1 cellular context compared by ENCODE assay signal in the genomic region with DNA sequence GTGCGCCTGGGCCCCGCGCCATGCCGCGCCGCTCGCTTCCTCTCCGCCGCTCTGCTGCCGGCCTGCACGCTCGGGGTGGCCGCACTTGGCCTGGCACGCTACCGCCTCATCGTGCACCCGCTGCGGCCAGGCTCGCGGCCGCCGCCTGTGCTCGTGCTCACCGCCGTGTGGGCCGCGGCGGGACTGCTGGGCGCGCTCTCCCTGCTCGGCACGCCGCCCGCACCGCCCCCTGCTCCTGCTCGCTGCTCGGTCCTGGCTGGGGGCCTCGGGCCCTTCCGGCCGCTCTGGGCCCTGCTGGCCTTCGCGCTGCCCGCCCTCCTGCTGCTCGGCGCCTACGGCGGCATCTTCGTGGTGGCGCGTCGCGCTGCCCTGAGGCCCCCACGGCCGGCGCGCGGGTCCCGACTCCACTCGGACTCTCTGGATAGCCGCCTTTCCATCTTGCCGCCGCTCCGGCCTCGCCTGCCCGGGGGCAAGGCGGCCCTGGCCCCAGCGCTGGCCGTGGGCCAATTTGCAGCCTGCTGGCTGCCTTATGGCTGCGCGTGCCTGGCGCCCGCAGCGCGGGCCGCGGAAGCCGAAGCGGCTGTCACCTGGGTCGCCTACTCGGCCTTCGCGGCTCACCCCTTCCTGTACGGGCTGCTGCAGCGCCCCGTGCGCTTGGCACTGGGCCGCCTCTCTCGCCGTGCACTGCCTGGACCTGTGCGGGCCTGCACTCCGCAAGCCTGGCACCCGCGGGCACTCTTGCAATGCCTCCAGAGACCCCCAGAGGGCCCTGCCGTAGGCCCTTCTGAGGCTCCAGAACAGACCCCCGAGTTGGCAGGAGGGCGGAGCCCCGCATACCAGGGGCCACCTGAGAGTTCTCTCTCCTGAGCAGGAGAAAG.
TF ChIP-seq lines count a peak whose summit lies in the region.

No MANE protein-coding gene starts in this region.

TF ChIP-seq in WTC11, 78 proteins besides CTCF, POLR2A, EP300 and RAD21 (continued from another document and continues in another):
- TF ChIP-seq, protein P1, sequence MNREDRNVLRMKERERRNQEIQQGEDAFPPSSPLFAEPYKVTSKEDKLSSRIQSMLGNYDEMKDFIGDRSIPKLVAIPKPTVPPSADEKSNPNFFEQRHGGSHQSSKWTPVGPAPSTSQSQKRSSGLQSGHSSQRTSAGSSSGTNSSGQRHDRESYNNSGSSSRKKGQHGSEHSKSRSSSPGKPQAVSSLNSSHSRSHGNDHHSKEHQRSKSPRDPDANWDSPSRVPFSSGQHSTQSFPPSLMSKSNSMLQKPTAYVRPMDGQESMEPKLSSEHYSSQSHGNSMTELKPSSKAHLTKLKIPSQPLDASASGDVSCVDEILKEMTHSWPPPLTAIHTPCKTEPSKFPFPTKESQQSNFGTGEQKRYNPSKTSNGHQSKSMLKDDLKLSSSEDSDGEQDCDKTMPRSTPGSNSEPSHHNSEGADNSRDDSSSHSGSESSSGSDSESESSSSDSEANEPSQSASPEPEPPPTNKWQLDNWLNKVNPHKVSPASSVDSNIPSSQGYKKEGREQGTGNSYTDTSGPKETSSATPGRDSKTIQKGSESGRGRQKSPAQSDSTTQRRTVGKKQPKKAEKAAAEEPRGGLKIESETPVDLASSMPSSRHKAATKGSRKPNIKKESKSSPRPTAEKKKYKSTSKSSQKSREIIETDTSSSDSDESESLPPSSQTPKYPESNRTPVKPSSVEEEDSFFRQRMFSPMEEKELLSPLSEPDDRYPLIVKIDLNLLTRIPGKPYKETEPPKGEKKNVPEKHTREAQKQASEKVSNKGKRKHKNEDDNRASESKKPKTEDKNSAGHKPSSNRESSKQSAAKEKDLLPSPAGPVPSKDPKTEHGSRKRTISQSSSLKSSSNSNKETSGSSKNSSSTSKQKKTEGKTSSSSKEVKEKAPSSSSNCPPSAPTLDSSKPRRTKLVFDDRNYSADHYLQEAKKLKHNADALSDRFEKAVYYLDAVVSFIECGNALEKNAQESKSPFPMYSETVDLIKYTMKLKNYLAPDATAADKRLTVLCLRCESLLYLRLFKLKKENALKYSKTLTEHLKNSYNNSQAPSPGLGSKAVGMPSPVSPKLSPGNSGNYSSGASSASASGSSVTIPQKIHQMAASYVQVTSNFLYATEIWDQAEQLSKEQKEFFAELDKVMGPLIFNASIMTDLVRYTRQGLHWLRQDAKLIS (CRISPR knock-in tag; IDR thresholded peaks at IDR 0.05; ENCODE audit: borderline replicate concordance), result no peak
- TF ChIP-seq, protein P2, sequence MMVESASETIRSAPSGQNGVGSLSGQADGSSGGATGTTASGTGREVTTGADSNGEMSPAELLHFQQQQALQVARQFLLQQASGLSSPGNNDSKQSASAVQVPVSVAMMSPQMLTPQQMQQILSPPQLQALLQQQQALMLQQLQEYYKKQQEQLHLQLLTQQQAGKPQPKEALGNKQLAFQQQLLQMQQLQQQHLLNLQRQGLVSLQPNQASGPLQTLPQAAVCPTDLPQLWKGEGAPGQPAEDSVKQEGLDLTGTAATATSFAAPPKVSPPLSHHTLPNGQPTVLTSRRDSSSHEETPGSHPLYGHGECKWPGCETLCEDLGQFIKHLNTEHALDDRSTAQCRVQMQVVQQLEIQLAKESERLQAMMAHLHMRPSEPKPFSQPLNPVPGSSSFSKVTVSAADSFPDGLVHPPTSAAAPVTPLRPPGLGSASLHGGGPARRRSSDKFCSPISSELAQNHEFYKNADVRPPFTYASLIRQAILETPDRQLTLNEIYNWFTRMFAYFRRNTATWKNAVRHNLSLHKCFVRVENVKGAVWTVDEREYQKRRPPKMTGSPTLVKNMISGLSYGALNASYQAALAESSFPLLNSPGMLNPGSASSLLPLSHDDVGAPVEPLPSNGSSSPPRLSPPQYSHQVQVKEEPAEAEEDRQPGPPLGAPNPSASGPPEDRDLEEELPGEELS (CRISPR knock-in tag; IDR thresholded peaks at IDR 0.05), result peak; percentile 99
- no peak for TF ChIP-seq ZNF219 (CRISPR knock-in tag; IDR thresholded peaks at IDR 0.05; ENCODE audit: borderline replicate concordance)
- no peak for TF ChIP-seq JAZF1 (CRISPR knock-in tag; IDR thresholded peaks at IDR 0.05)
- TF ChIP-seq TP53 (CRISPR knock-in tag; IDR thresholded peaks at IDR 0.05), result peak; percentile 99; the same call in 1 of the 2 replicates
- TF ChIP-seq SP1 (CRISPR knock-in tag; conservative IDR thresholded peaks at IDR 0.05), result no peak; the same call in none of the 2 replicates
- no peak for TF ChIP-seq ZNF416 (CRISPR knock-in tag; IDR thresholded peaks at IDR 0.05)
- TF ChIP-seq NFE2L1 (CRISPR knock-in tag; IDR thresholded peaks at IDR 0.05), result no peak
- TF ChIP-seq, protein P3, sequence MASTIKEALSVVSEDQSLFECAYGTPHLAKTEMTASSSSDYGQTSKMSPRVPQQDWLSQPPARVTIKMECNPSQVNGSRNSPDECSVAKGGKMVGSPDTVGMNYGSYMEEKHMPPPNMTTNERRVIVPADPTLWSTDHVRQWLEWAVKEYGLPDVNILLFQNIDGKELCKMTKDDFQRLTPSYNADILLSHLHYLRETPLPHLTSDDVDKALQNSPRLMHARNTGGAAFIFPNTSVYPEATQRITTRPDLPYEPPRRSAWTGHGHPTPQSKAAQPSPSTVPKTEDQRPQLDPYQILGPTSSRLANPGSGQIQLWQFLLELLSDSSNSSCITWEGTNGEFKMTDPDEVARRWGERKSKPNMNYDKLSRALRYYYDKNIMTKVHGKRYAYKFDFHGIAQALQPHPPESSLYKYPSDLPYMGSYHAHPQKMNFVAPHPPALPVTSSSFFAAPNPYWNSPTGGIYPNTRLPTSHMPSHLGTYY (CRISPR knock-in tag; IDR thresholded peaks at IDR 0.05), result peak; percentile 63; the same call in 1 of the 2 replicates
- peak; percentile 99 for TF ChIP-seq FOXP1 (CRISPR knock-in tag; IDR thresholded peaks at IDR 0.05; ENCODE audit: borderline replicate concordance)
- TF ChIP-seq NR2C2 (CRISPR knock-in tag; IDR thresholded peaks at IDR 0.05), result 0 out of 2 replicates have a peak, but pooled peaks have one; percentile 10
- TF ChIP-seq, protein P4, sequence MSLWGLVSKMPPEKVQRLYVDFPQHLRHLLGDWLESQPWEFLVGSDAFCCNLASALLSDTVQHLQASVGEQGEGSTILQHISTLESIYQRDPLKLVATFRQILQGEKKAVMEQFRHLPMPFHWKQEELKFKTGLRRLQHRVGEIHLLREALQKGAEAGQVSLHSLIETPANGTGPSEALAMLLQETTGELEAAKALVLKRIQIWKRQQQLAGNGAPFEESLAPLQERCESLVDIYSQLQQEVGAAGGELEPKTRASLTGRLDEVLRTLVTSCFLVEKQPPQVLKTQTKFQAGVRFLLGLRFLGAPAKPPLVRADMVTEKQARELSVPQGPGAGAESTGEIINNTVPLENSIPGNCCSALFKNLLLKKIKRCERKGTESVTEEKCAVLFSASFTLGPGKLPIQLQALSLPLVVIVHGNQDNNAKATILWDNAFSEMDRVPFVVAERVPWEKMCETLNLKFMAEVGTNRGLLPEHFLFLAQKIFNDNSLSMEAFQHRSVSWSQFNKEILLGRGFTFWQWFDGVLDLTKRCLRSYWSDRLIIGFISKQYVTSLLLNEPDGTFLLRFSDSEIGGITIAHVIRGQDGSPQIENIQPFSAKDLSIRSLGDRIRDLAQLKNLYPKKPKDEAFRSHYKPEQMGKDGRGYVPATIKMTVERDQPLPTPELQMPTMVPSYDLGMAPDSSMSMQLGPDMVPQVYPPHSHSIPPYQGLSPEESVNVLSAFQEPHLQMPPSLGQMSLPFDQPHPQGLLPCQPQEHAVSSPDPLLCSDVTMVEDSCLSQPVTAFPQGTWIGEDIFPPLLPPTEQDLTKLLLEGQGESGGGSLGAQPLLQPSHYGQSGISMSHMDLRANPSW (CRISPR knock-in tag; conservative IDR thresholded peaks at IDR 0.05; ENCODE audit: low read depth), result no peak; the same call in 1 of the 2 replicates
- no peak for TF ChIP-seq SOX15 (CRISPR knock-in tag; IDR thresholded peaks at IDR 0.05)
- TF ChIP-seq, protein P5, sequence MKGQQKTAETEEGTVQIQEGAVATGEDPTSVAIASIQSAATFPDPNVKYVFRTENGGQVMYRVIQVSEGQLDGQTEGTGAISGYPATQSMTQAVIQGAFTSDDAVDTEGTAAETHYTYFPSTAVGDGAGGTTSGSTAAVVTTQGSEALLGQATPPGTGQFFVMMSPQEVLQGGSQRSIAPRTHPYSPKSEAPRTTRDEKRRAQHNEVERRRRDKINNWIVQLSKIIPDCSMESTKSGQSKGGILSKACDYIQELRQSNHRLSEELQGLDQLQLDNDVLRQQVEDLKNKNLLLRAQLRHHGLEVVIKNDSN (CRISPR knock-in tag; IDR thresholded peaks at IDR 0.05), result peak; percentile 59; the same call in 1 of the 2 replicates
- TF ChIP-seq FOXJ3 (CRISPR knock-in tag; IDR thresholded peaks at IDR 0.05; ENCODE audit: borderline replicate concordance), result no peak
- TF ChIP-seq CREB1 (CRISPR knock-in tag; IDR thresholded peaks at IDR 0.05), result no peak
- TF ChIP-seq, protein P6, sequence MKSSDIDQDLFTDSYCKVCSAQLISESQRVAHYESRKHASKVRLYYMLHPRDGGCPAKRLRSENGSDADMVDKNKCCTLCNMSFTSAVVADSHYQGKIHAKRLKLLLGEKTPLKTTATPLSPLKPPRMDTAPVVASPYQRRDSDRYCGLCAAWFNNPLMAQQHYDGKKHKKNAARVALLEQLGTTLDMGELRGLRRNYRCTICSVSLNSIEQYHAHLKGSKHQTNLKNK (CRISPR knock-in tag; IDR thresholded peaks at IDR 0.05), result no peak
- TF ChIP-seq TCF7 (CRISPR knock-in tag; IDR thresholded peaks at IDR 0.05; ENCODE audit: low read depth), result 0 out of 2 replicates have a peak, but pooled peaks have one; percentile 97
- TF ChIP-seq, protein P7, sequence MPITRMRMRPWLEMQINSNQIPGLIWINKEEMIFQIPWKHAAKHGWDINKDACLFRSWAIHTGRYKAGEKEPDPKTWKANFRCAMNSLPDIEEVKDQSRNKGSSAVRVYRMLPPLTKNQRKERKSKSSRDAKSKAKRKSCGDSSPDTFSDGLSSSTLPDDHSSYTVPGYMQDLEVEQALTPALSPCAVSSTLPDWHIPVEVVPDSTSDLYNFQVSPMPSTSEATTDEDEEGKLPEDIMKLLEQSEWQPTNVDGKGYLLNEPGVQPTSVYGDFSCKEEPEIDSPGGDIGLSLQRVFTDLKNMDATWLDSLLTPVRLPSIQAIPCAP (CRISPR knock-in tag; IDR thresholded peaks at IDR 0.05), result no peak
- TF ChIP-seq, protein P8, sequence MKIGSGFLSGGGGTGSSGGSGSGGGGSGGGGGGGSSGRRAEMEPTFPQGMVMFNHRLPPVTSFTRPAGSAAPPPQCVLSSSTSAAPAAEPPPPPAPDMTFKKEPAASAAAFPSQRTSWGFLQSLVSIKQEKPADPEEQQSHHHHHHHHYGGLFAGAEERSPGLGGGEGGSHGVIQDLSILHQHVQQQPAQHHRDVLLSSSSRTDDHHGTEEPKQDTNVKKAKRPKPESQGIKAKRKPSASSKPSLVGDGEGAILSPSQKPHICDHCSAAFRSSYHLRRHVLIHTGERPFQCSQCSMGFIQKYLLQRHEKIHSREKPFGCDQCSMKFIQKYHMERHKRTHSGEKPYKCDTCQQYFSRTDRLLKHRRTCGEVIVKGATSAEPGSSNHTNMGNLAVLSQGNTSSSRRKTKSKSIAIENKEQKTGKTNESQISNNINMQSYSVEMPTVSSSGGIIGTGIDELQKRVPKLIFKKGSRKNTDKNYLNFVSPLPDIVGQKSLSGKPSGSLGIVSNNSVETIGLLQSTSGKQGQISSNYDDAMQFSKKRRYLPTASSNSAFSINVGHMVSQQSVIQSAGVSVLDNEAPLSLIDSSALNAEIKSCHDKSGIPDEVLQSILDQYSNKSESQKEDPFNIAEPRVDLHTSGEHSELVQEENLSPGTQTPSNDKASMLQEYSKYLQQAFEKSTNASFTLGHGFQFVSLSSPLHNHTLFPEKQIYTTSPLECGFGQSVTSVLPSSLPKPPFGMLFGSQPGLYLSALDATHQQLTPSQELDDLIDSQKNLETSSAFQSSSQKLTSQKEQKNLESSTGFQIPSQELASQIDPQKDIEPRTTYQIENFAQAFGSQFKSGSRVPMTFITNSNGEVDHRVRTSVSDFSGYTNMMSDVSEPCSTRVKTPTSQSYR (CRISPR knock-in tag; IDR thresholded peaks at IDR 0.05), result no peak
- no peak for TF ChIP-seq ZNF671 (CRISPR knock-in tag; IDR thresholded peaks at IDR 0.05)
- TF ChIP-seq MYBL2 (CRISPR knock-in tag; IDR thresholded peaks at IDR 0.05), result no peak
- TF ChIP-seq ZNF121 (CRISPR knock-in tag; IDR thresholded peaks at IDR 0.05), result peak; percentile 31; the same call in 1 of the 2 replicates
- TF ChIP-seq, protein P9, sequence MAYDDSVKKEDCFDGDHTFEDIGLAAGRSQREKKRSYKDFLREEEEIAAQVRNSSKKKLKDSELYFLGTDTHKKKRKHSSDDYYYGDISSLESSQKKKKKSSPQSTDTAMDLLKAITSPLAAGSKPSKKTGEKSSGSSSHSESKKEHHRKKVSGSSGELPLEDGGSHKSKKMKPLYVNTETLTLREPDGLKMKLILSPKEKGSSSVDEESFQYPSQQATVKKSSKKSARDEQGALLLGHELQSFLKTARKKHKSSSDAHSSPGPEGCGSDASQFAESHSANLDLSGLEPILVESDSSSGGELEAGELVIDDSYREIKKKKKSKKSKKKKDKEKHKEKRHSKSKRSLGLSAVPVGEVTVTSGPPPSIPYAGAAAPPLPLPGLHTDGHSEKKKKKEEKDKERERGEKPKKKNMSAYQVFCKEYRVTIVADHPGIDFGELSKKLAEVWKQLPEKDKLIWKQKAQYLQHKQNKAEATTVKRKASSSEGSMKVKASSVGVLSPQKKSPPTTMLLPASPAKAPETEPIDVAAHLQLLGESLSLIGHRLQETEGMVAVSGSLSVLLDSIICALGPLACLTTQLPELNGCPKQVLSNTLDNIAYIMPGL (CRISPR knock-in tag; IDR thresholded peaks at IDR 0.05), result peak; percentile 89
- no peak for TF ChIP-seq SMAD3 (CRISPR knock-in tag; IDR thresholded peaks at IDR 0.05; ENCODE audit: borderline replicate concordance)
- TF ChIP-seq NR3C1 (CRISPR knock-in tag; conservative IDR thresholded peaks at IDR 0.05; ENCODE audit: low read depth), result peak; percentile 93
- TF ChIP-seq EMX1 (CRISPR knock-in tag; IDR thresholded peaks at IDR 0.05), result no peak
- no peak for TF ChIP-seq KAT7 (CRISPR knock-in tag; IDR thresholded peaks at IDR 0.05; ENCODE audit: borderline replicate concordance)
- TF ChIP-seq NFYB (CRISPR knock-in tag; conservative IDR thresholded peaks at IDR 0.05; ENCODE audit: low read depth), result no peak
- TF ChIP-seq, protein P10, sequence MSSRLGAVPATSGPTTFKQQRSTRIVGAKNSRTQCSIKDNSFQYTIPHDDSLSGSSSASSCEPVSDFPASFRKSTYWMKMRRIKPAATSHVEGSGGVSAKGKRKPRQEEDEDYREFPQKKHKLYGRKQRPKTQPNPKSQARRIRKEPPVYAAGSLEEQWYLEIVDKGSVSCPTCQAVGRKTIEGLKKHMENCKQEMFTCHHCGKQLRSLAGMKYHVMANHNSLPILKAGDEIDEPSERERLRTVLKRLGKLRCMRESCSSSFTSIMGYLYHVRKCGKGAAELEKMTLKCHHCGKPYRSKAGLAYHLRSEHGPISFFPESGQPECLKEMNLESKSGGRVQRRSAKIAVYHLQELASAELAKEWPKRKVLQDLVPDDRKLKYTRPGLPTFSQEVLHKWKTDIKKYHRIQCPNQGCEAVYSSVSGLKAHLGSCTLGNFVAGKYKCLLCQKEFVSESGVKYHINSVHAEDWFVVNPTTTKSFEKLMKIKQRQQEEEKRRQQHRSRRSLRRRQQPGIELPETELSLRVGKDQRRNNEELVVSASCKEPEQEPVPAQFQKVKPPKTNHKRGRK (CRISPR knock-in tag; IDR thresholded peaks at IDR 0.05; ENCODE audit: borderline replicate concordance), result no peak
- TF ChIP-seq ATF1 (CRISPR knock-in tag; IDR thresholded peaks at IDR 0.05), result peak; percentile 70; the same call in 1 of the 2 replicates
- TF ChIP-seq FOXK1 (CRISPR knock-in tag; IDR thresholded peaks at IDR 0.05), result no peak; the same call in 1 of the 2 replicates
- TF ChIP-seq, protein P11, sequence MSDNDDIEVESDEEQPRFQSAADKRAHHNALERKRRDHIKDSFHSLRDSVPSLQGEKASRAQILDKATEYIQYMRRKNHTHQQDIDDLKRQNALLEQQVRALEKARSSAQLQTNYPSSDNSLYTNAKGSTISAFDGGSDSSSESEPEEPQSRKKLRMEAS (CRISPR knock-in tag; IDR thresholded peaks at IDR 0.05), result peak; percentile 55; the same call in 1 of the 2 replicates
- peak; percentile 68; the same call in 1 of the 2 replicates for TF ChIP-seq ZNF263 (CRISPR knock-in tag; IDR thresholded peaks at IDR 0.05; ENCODE audit: low read depth)
